Comparison of ENCODE assay signal across 7 cellular contexts in genomic region chr11:119361056-119361787, GRCh38. TPM values are rescaled to one million over a fixed set of nuclear protein-coding genes. Genes with fewer than 3 reads are reported as not detected.
DNase-seq lines count a peak whose midpoint lies in the region; ATAC-seq and TF ChIP-seq lines count a peak whose summit lies in the region.

No MANE protein-coding gene starts in this region.

- DNase-seq in GM13977 (ENCODE audit: low spot score) = peak; percentile 59
- DNase-seq in NCI-H2029 (lab: John Stamatoyannopoulos, UW) = peak; percentile 92
- peak in 1 of 2 donors; percentile 47 for DNase-seq in activated naive CD4-positive, alpha-beta T cell treated with anti-CD3 and anti-CD28 coated beads, Interleukin-2, amount 50 U/mL, for 72 hours (ENCODE audit: low spot score in 2 of 2)
- DNase-seq in stimulated activated CD4-positive, alpha-beta T cell treated with anti-CD3 and anti-CD28 coated beads, Interleukin-12 subunit alpha, Interleukin-12 subunit beta, amount 100 ng/mL, for 4 hours = peak; percentile 33
- no peak for DNase-seq in GM20000 (ENCODE audit: low spot score)
- DNase-seq in mesenteric fat pad (ENCODE audit: low spot score) = no peak

- peaks cover 0 to 5% of the 10 kb centered on the region in 2 donors for H3K36me3 Mint-ChIP-seq in activated naive CD4-positive, alpha-beta T cell treated with anti-CD3 and anti-CD28 coated beads, Interleukin-2, amount 50 U/mL, for 72 hours

- H3K9ac ChIP-seq in iPS-18a (ENCODE audit: low read length) = no peak overlapping the region

- H3K27ac ChIP-seq in iPS-18a (ENCODE audit: low read length) = no peak overlapping the region

- TF ChIP-seq CTCF in GM13977 (IDR thresholded peaks at IDR 0.05; ENCODE audit: extremely low read depth, insufficient read depth, missing control alignments) (no peak), GM20000 (IDR thresholded peaks at IDR 0.05; ENCODE audit: extremely low read depth, missing control alignments) (no peak)

- H3K4me3 ChIP-seq in iPS-18a (ENCODE audit: low read length) = peak overlapping the region; percentile 31

- in situ Hi-C loops in GM13977 (cut with MboI; ENCODE audit: low pct_unique_long_range_greater_than_20kb, low sequenced_read_pairs, unreplicated experiment) = no loop called here

- peaks cover 3 to 4% of the 10 kb centered on the region in 2 donors for H3K9me3 Mint-ChIP-seq in activated naive CD4-positive, alpha-beta T cell treated with anti-CD3 and anti-CD28 coated beads, Interleukin-2, amount 50 U/mL, for 72 hours

- peaks cover 21% of the 10 kb centered on the region for H3K4me1 ChIP-seq in iPS-18a (ENCODE audit: control insufficient read depth, low read depth, low read length)

- no peaks in the 10 kb centered on the region for H3K36me3 ChIP-seq in iPS-18a (ENCODE audit: control insufficient read depth, low read depth, low read length)

- peak; percentile 43 to 88 for ATAC-seq in activated naive CD4-positive, alpha-beta T cell treated with anti-CD3 and anti-CD28 coated beads, Interleukin-2, amount 50 U/mL, for 72 hours

- no peak overlapping the region for H3K27ac Mint-ChIP-seq in activated naive CD4-positive, alpha-beta T cell treated with anti-CD3 and anti-CD28 coated beads, Interleukin-2, amount 50 U/mL, for 72 hours

- H3K9me3 ChIP-seq in iPS-18a (ENCODE audit: control insufficient read depth, low read depth, low read length) = no peaks in the 10 kb centered on the region

- H3K27me3 ChIP-seq in iPS-18a (ENCODE audit: control insufficient read depth, insufficient read depth, low read length) = peaks cover 42% of the 10 kb centered on the region

RNA-seq across cellular contexts. Expression of gene MFRP, which starts 14.7 kb away (rescaled TPM):
- not detected for total RNA-seq in activated naive CD4-positive, alpha-beta T cell treated with anti-CD3 and anti-CD28 coated beads, Interleukin-2, amount 50 U/mL, for 72 hours
- total RNA-seq in mesenteric fat pad = not detected

RNA-seq across cellular contexts. Expression of gene USP2, which starts 20.3 kb away (rescaled TPM):
- 1 to 10 TPM in 1 of 2 donors, under 1 TPM in 1; 0.66 to 1.3 TPM for total RNA-seq in activated naive CD4-positive, alpha-beta T cell treated with anti-CD3 and anti-CD28 coated beads, Interleukin-2, amount 50 U/mL, for 72 hours
- 4.2 TPM for total RNA-seq in mesenteric fat pad

RNA-seq across cellular contexts. Expression of gene C1QTNF5, which starts 20.5 kb away (rescaled TPM):
- not detected for total RNA-seq in activated naive CD4-positive, alpha-beta T cell treated with anti-CD3 and anti-CD28 coated beads, Interleukin-2, amount 50 U/mL, for 72 hours
- total RNA-seq in mesenteric fat pad = 52.9 TPM

RNA-seq across cellular contexts. Expression of gene RNF26, which starts 26.9 kb away (rescaled TPM):
- 10 to 100 TPM; 37.6 to 38.8 TPM for total RNA-seq in activated naive CD4-positive, alpha-beta T cell treated with anti-CD3 and anti-CD28 coated beads, Interleukin-2, amount 50 U/mL, for 72 hours
- total RNA-seq in mesenteric fat pad = 20.6 TPM

RNA-seq across cellular contexts. Expression of gene MCAM, which starts 44.3 kb away (rescaled TPM):
- total RNA-seq in activated naive CD4-positive, alpha-beta T cell treated with anti-CD3 and anti-CD28 coated beads, Interleukin-2, amount 50 U/mL, for 72 hours = 10 to 100 TPM in 1 of 2 donors, 1 to 10 TPM in 1; 3.5 to 15.7 TPM
- total RNA-seq in mesenteric fat pad = 550 TPM

Comparison
In these comparisons a context has a peak if more than half of its experiments do, and no peak if none do; other contexts are left out.
1. DNase-seq: peak in GM13977 (single experiment), NCI-H2029 (single experiment) and stimulated activated CD4-positive, alpha-beta T cell treated with anti-CD3 and anti-CD28 coated beads, Interleukin-12 subunit alpha, Interleukin-12 subunit beta, amount 100 ng/mL, for 4 hours (single experiment); none in GM20000 (single experiment) and mesenteric fat pad (single experiment).
2. RNA of gene C1QTNF5, which starts 20.5 kb away (total RNA-seq): 52.9 TPM in mesenteric fat pad (single experiment); not detected in activated naive CD4-positive, alpha-beta T cell treated with anti-CD3 and anti-CD28 coated beads, Interleukin-2, amount 50 U/mL, for 72 hours; every median in the first group is over 10 times any median in the second.